ENCODE assay signal across 11 cellular contexts in the genomic region with DNA sequence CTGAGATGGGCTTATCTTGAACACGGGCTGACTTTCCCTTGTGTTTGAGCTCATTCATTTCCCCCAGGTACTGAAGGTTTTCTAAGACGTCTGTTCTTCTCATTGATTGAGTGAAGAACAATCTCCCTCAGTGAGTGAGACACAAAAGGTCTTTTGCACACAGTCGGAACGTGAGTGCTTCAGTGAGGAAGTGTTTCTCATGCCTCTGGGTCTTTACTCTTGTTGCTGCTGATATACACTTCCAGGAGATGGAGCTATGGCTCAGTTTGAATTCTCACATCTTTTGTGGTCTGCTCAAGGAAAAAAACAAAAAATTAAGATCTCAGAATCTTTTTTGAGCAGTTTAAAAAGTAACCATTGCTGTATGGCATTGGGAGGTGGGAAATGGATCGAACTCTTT.
DNase-seq lines count a peak whose midpoint lies in the region; ATAC-seq, FAIRE-seq and TF ChIP-seq lines count a peak whose summit lies in the region.
"Had no signal": no experiment of that assay in that cellular context is flagged by ENCODE, and none has a peak within 500 bp of the region (broad histone marks: within the 10 kb centered on the region; RNA-seq: fewer than 3 reads in every experiment).

No MANE protein-coding gene starts in this region.

- TF ChIP-seq POLR2A in HepG2 (IDR thresholded peaks at IDR 0.05; ENCODE audit: insufficient read depth in 1 of 2, low read depth in 2 of 2, low read length in 2 of 2): no peak

- WGBS in HepG2 (ENCODE audit: low lambda C conversion rate): 0% methylated on average over 5 of the region's 5 CpGs

- H3F3A ChIP-seq in MM.1S (ENCODE audit: insufficient read depth, low read length): no peaks in the 10 kb centered on the region

- TF ChIP-seq CTCF in AG09309 (IDR thresholded peaks at IDR 0.05; ENCODE audit: control insufficient read depth, insufficient read depth, low read depth, low read length, missing control alignments): peak; percentile 37
- TF ChIP-seq CTCF in HEK293 (tag by site-specific recombination; IDR thresholded peaks at IDR 0.05): no peak
- TF ChIP-seq CTCF in RWPE2 (IDR thresholded peaks at IDR 0.05; ENCODE audit: poor library complexity, severe bottlenecking): peak; percentile 33
- TF ChIP-seq CTCF in HepG2 (CRISPR knock-in tag; IDR thresholded peaks at IDR 0.05): no peak
- no peak for TF ChIP-seq CTCF in MM.1S (IDR thresholded peaks at IDR 0.05; ENCODE audit: low read length)

- DNase-seq in AG09309 (ENCODE audit: low read depth) (no peak), RWPE2 (ENCODE audit: low spot score) (no peak), iris pigment epithelial cell (ENCODE audit: low read depth) (peak; percentile 4), HepG2 (ENCODE audit: low spot score) (no peak), MM.1S (no peak)
- DNase-seq in stimulated activated naive CD8-positive, alpha-beta T cell treated with anti-CD3 and anti-CD28 coated beads, Interleukin-15, Interleukin-2, amounts not matched to agents 100 U/mL and 50 U/mL, for 24 hours: no peak
- DNase-seq: NCI-H526 treated with DMSO at 0.1 percent for 48 hours, posterior cingulate gyrus had no signal

- H3K27ac ChIP-seq in HEK293 (ENCODE audit: extremely low read depth, low read depth, low read length) (no peak overlapping the region), RWPE2 (ENCODE audit: poor library complexity, severe bottlenecking) (no peak overlapping the region), HepG2 (ENCODE audit: extremely low read length, insufficient read depth, low read length) (no peak overlapping the region), MM.1S (ENCODE audit: low read length) (no peak overlapping the region)

- H2AFZ ChIP-seq in HepG2 (ENCODE audit: low read length) (no peak overlapping the region), MM.1S (ENCODE audit: low read length) (no peak overlapping the region)

- H3K79me2 ChIP-seq in HepG2 (ENCODE audit: insufficient read depth, low read length): no peaks in the 10 kb centered on the region
- H3K79me2 ChIP-seq in MM.1S (ENCODE audit: low read length): no peaks in the 10 kb centered on the region

- H3K27me3 ChIP-seq in RWPE2 (ENCODE audit: insufficient read depth, poor library complexity, severe bottlenecking) (peaks cover 2% of the 10 kb centered on the region), HepG2 (ENCODE audit: control insufficient read depth in 1 of 2, insufficient read depth in 2 of 2, low read length in 2 of 2) (no peaks in the 10 kb centered on the region), MM.1S (replicated peaks; ENCODE audit: insufficient read depth, low read length) (no peaks in the 10 kb centered on the region)

- intact Hi-C loops in HepG2 (cut with micrococcal nuclease; ENCODE audit: unreplicated experiment): no loop called here

- in situ Hi-C loops in HepG2 (cut with HindIII; ENCODE audit: extremely low pct_ligation_motif_present, low pct_unique_long_range_greater_than_20kb): no loop called here

- TF ChIP-seq EP300 in HepG2 (IDR thresholded peaks at IDR 0.05; ENCODE audit: low read depth in 2 of 2, low read length in 2 of 2): no peak
- no peak for TF ChIP-seq EP300 in HepG2 (CRISPR knock-in tag; IDR thresholded peaks at IDR 0.05; ENCODE audit: borderline replicate concordance)

- ATAC-seq in RWPE2 (ENCODE audit: low read depth): 0 out of 3 replicates have a peak, but pooled peaks have one; percentile 27
- ATAC-seq in stimulated activated naive CD8-positive, alpha-beta T cell treated with anti-CD3 and anti-CD28 coated beads, Interleukin-15, Interleukin-2, amounts not matched to agents 100 U/mL and 50 U/mL, for 24 hours: no peak
- ATAC-seq in HepG2: no peak
- ATAC-seq in HG02588 (IDR thresholded peaks at IDR 0.05; ENCODE audit: unreplicated experiment): no peak

- H3K4me1 ChIP-seq in HEK293 (ENCODE audit: control insufficient read depth, insufficient read depth, low read length): peaks cover 11% of the 10 kb centered on the region; the same call in 1 of the 2 replicates
- no peaks in the 10 kb centered on the region for H3K4me1 ChIP-seq in RWPE2 (ENCODE audit: insufficient read depth, poor library complexity, severe bottlenecking)
- no peaks in the 10 kb centered on the region for H3K4me1 ChIP-seq in HepG2 (ENCODE audit: insufficient read depth, low read length)
- H3K4me1 ChIP-seq in MM.1S (ENCODE audit: low read length): no peaks in the 10 kb centered on the region

- H3K9me2 ChIP-seq in MM.1S (replicated peaks; ENCODE audit: insufficient read depth, low read length): no peaks in the 10 kb centered on the region

- no peak for FAIRE-seq in HepG2 (lab: Jason Lieb, UNC)
- FAIRE-seq: TTC549 had no signal

- H3K9me3 ChIP-seq in HEK293 (ENCODE audit: control insufficient read depth, insufficient read depth, low read depth, low read length) (no peaks in the 10 kb centered on the region), RWPE2 (ENCODE audit: severe bottlenecking) (no peaks in the 10 kb centered on the region), HepG2 (ENCODE audit: low read length) (no peaks in the 10 kb centered on the region), MM.1S (replicated peaks; ENCODE audit: insufficient read depth, low read length) (no peaks in the 10 kb centered on the region)

- no TSS peak for BruUV-seq in HepG2 (replicated peaks; lab: Mats Ljungman, UMichigan)

- CTCF ChIA-PET in HEK293 (lab: Yijun Ruan, JAX) (interaction anchor here (0.5 to 2.4 kb wide), 13 partner anchors 9 to 1460 kb away, joined by 3 to 14 read pairs (median 3); no protein-coding TSS in a partner anchor), HepG2 (lab: Yijun Ruan, JAX; ENCODE audit: low intra/inter-chr PET ratio, low total read pairs) (no interaction called here)

- H3K4me2 ChIP-seq in HepG2 (ENCODE audit: low read depth, low read length) (no peak overlapping the region), MM.1S (ENCODE audit: low read depth, low read length) (no peak overlapping the region)

- no peaks in the 10 kb centered on the region for H4K20me1 ChIP-seq in HepG2 (ENCODE audit: insufficient read depth, low read length)
- no peaks in the 10 kb centered on the region for H4K20me1 ChIP-seq in MM.1S (ENCODE audit: insufficient read depth, low read length)

- H3K9ac ChIP-seq in HepG2 (ENCODE audit: insufficient read depth, low read depth, low read length) (no peak overlapping the region), MM.1S (ENCODE audit: low read length) (no peak overlapping the region)

- TF ChIP-seq RAD21 in HepG2 (CRISPR knock-in tag; IDR thresholded peaks at IDR 0.05): no peak

- POLR2A ChIA-PET in HEK293 (lab: Yijun Ruan, JAX) (no interaction called here), HepG2 (lab: Yijun Ruan, JAX) (no interaction called here)

- H3K36me3 ChIP-seq in HEK293 (ENCODE audit: control insufficient read depth in 2 of 2, insufficient read depth in 1 of 2, low read length in 2 of 2) (no peaks in the 10 kb centered on the region), RWPE2 (ENCODE audit: low read depth) (no peaks in the 10 kb centered on the region), HepG2 (replicated peaks in 1 of 2; ENCODE audit: control insufficient read depth in 1 of 2, insufficient read depth in 2 of 2, low read length in 2 of 2) (no peaks in the 10 kb centered on the region), MM.1S (replicated peaks; ENCODE audit: insufficient read depth, low read length) (no peaks in the 10 kb centered on the region)

- no peak overlapping the region for H3K4me3 ChIP-seq in AG09309 (ENCODE audit: control insufficient read depth, low read depth, low read length)
- no peak overlapping the region for H3K4me3 ChIP-seq in HEK293 (ENCODE audit: low read depth, low read length)
- H3K4me3 ChIP-seq in RWPE2 (ENCODE audit: severe bottlenecking): no peak overlapping the region
- H3K4me3 ChIP-seq in HepG2 (replicated peaks in 1 of 3; ENCODE audit: insufficient read depth in 1 of 3, low read depth in 2 of 3, low read length in 3 of 3): no peak overlapping the region
- H3K4me3 ChIP-seq in MM.1S (ENCODE audit: low read length): no peak overlapping the region

TF ChIP-seq in HEK293, 187 proteins besides CTCF, POLR2A, EP300 and RAD21:
- TF ChIP-seq ZNF654 (tag by site-specific recombination; IDR thresholded peaks at IDR 0.05; ENCODE audit: low read depth) (peak; percentile 35), ZBTB21 (tag by site-specific recombination; IDR thresholded peaks at IDR 0.05) (no peak)

TF ChIP-seq in HepG2, 621 proteins besides CTCF, POLR2A, EP300 and RAD21:
- TF ChIP-seq SP1 (IDR thresholded peaks at IDR 0.05): no peak
- TF ChIP-seq SP1 (CRISPR knock-in tag; IDR thresholded peaks at IDR 0.05): no peak
- no peak for TF ChIP-seq HNF4G (IDR thresholded peaks at IDR 0.05; ENCODE audit: borderline replicate concordance, low read depth, low read length)
- TF ChIP-seq HNF4G (CRISPR knock-in tag; IDR thresholded peaks at IDR 0.05; ENCODE audit: borderline replicate concordance, low read depth): no peak
- no peak for TF ChIP-seq HOXD1 (CRISPR knock-in tag; IDR thresholded peaks at IDR 0.05)
- TF ChIP-seq ZNF263 (CRISPR knock-in tag; IDR thresholded peaks at IDR 0.05): no peak
- no peak for TF ChIP-seq PHF5A (CRISPR knock-in tag; IDR thresholded peaks at IDR 0.05; ENCODE audit: low read depth, unreplicated experiment)

Comparison
In these comparisons a context has a peak if more than half of its experiments do, and no peak if none do; other contexts are left out.
1. CTCF ChIP-seq: peak in AG09309 (single experiment) and RWPE2 (single experiment); none in HEK293 (single experiment), HepG2 (single experiment) and MM.1S (single experiment).